In genomic region chr18:11884396-11885030, GRCh38 we compare ENCODE assay signal across 2 cellular contexts.
TF ChIP-seq lines count a peak whose summit lies in the region.

No MANE protein-coding gene starts in this region.

TF ChIP-seq in IMR-90, 13 proteins besides CTCF, POLR2A, EP300 and RAD21:
- TF ChIP-seq USF2 (IDR thresholded peaks at IDR 0.05; ENCODE audit: low read depth, low read length) (no peak), MAZ (IDR thresholded peaks at IDR 0.05; ENCODE audit: borderline replicate concordance, low read depth, low read length) (no peak), FOS (IDR thresholded peaks at IDR 0.05; ENCODE audit: low read depth, low read length) (no peak), CEBPB (IDR thresholded peaks at IDR 0.05; ENCODE audit: low read depth, low read length) (no peak), ELK1 (IDR thresholded peaks at IDR 0.05; ENCODE audit: borderline replicate concordance, low read depth, low read length) (no peak), MXI1 (IDR thresholded peaks at IDR 0.05; ENCODE audit: borderline replicate concordance, low read depth, low read length) (no peak), NFE2L2 (IDR thresholded peaks at IDR 0.05; ENCODE audit: low read depth, low read length) (no peak), SMC3 (IDR thresholded peaks at IDR 0.05; ENCODE audit: low read depth, low read length) (no peak)
TF ChIP-seq in IMR-90: peak in this region for 0.

TF ChIP-seq in GM12878, 131 proteins besides CTCF, POLR2A, EP300 and RAD21:
- TF ChIP-seq RUNX3 (IDR thresholded peaks at IDR 0.05; ENCODE audit: low read length) = 0 out of 2 replicates have a peak, but pooled peaks have one; percentile 16
- no peak for TF ChIP-seq ZNF24 (IDR thresholded peaks at IDR 0.05)
